3 cellular contexts compared by ENCODE assay signal in the genomic region with DNA sequence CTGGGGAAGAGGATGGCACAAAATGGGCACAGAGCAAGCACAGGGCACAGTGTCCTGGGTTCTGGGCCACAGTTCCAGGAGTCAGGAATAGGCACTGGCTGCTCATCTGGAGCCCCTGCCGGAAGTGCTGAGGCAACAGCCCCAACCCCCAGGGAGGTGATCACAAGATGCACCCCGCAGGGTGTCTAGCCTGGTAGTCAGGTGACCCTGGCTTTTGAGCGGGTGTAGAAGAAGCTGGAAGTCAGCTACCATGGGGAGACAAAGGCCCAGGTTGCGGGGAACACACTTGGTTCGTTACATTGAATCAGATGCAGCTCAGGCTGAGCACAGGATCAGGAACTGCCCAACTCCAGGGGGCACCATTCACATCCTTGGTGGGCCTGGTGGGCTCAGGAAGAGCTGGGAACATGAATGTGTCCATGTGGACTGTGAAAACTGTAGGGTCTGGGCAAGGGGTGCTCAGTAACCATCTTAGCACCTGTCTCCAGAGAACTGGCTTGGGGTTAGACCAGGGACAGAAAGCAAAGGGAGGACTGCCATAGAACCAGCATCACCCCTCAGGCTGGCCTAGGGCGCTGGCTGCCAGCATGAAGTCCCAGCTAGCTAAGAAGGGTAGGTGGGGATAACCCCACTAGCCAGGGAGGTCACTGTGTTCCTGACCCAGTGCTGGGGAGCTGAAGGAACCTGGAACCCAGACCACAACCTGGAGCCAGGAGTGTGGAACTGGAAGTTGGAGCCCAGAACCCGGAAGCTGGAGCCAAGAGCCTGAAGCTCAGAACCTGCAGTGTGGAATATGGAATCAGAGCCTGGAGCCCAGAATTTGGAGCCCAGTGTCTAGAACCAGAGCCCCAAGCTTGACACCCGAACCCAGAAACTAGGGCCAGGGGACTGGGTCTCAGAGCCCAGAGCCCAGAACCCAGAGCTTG.
TF ChIP-seq lines count a peak whose summit lies in the region.

No MANE protein-coding gene starts in this region.

TF ChIP-seq in A549, 52 proteins besides CTCF, POLR2A, EP300 and RAD21:
- no peak for TF ChIP-seq HES2 (IDR thresholded peaks at IDR 0.05)
- 0 out of 5 replicates have a peak, but pooled peaks of 1 of the 2 experiments have one; percentile 8 for TF ChIP-seq JUN (IDR thresholded peaks at IDR 0.05)
- no peak for TF ChIP-seq MAZ (IDR thresholded peaks at IDR 0.05; ENCODE audit: borderline replicate concordance, low read depth, low read length)
TF ChIP-seq in A549: peak in this region for 1.

TF ChIP-seq in WTC11, 78 proteins besides CTCF, POLR2A, EP300 and RAD21:
- TF ChIP-seq, protein P1, sequence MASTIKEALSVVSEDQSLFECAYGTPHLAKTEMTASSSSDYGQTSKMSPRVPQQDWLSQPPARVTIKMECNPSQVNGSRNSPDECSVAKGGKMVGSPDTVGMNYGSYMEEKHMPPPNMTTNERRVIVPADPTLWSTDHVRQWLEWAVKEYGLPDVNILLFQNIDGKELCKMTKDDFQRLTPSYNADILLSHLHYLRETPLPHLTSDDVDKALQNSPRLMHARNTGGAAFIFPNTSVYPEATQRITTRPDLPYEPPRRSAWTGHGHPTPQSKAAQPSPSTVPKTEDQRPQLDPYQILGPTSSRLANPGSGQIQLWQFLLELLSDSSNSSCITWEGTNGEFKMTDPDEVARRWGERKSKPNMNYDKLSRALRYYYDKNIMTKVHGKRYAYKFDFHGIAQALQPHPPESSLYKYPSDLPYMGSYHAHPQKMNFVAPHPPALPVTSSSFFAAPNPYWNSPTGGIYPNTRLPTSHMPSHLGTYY (CRISPR knock-in tag; IDR thresholded peaks at IDR 0.05): no peak
- TF ChIP-seq, protein P2, sequence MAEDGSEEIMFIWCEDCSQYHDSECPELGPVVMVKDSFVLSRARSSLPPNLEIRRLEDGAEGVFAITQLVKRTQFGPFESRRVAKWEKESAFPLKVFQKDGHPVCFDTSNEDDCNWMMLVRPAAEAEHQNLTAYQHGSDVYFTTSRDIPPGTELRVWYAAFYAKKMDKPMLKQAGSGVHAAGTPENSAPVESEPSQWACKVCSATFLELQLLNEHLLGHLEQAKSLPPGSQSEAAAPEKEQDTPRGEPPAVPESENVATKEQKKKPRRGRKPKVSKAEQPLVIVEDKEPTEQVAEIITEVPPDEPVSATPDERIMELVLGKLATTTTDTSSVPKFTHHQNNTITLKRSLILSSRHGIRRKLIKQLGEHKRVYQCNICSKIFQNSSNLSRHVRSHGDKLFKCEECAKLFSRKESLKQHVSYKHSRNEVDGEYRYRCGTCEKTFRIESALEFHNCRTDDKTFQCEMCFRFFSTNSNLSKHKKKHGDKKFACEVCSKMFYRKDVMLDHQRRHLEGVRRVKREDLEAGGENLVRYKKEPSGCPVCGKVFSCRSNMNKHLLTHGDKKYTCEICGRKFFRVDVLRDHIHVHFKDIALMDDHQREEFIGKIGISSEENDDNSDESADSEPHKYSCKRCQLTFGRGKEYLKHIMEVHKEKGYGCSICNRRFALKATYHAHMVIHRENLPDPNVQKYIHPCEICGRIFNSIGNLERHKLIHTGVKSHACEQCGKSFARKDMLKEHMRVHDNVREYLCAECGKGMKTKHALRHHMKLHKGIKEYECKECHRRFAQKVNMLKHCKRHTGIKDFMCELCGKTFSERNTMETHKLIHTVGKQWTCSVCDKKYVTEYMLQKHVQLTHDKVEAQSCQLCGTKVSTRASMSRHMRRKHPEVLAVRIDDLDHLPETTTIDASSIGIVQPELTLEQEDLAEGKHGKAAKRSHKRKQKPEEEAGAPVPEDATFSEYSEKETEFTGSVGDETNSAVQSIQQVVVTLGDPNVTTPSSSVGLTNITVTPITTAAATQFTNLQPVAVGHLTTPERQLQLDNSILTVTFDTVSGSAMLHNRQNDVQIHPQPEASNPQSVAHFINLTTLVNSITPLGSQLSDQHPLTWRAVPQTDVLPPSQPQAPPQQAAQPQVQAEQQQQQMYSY (CRISPR knock-in tag; IDR thresholded peaks at IDR 0.05): 0 out of 2 replicates have a peak, but pooled peaks have one; percentile 22

TF ChIP-seq in HepG2, 621 proteins besides CTCF, POLR2A, EP300 and RAD21 (continues in another document):
- TF ChIP-seq SMAD1 (CRISPR knock-in tag; IDR thresholded peaks at IDR 0.05; ENCODE audit: borderline replicate concordance, low read depth): no peak
- TF ChIP-seq ZNF879 (CRISPR knock-in tag; IDR thresholded peaks at IDR 0.05): no peak
- TF ChIP-seq, protein P3, sequence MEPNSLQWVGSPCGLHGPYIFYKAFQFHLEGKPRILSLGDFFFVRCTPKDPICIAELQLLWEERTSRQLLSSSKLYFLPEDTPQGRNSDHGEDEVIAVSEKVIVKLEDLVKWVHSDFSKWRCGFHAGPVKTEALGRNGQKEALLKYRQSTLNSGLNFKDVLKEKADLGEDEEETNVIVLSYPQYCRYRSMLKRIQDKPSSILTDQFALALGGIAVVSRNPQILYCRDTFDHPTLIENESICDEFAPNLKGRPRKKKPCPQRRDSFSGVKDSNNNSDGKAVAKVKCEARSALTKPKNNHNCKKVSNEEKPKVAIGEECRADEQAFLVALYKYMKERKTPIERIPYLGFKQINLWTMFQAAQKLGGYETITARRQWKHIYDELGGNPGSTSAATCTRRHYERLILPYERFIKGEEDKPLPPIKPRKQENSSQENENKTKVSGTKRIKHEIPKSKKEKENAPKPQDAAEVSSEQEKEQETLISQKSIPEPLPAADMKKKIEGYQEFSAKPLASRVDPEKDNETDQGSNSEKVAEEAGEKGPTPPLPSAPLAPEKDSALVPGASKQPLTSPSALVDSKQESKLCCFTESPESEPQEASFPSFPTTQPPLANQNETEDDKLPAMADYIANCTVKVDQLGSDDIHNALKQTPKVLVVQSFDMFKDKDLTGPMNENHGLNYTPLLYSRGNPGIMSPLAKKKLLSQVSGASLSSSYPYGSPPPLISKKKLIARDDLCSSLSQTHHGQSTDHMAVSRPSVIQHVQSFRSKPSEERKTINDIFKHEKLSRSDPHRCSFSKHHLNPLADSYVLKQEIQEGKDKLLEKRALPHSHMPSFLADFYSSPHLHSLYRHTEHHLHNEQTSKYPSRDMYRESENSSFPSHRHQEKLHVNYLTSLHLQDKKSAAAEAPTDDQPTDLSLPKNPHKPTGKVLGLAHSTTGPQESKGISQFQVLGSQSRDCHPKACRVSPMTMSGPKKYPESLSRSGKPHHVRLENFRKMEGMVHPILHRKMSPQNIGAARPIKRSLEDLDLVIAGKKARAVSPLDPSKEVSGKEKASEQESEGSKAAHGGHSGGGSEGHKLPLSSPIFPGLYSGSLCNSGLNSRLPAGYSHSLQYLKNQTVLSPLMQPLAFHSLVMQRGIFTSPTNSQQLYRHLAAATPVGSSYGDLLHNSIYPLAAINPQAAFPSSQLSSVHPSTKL (CRISPR knock-in tag; IDR thresholded peaks at IDR 0.05): 0 out of 2 replicates have a peak, but pooled peaks have one; percentile 14
- no peak for TF ChIP-seq JUN (CRISPR knock-in tag; IDR thresholded peaks at IDR 0.05)
- TF ChIP-seq CHCHD3 (CRISPR knock-in tag; IDR thresholded peaks at IDR 0.05): no peak
- TF ChIP-seq ELF4 (CRISPR knock-in tag; IDR thresholded peaks at IDR 0.05; ENCODE audit: borderline replicate concordance): no peak
- TF ChIP-seq CHD2 (IDR thresholded peaks at IDR 0.05; ENCODE audit: low read depth, low read length): no peak
- TF ChIP-seq NCOA1 (CRISPR knock-in tag; IDR thresholded peaks at IDR 0.05): 0 out of 2 replicates have a peak, but pooled peaks have one; percentile 28
- TF ChIP-seq HIVEP1 (CRISPR knock-in tag; IDR thresholded peaks at IDR 0.05): no peak
- TF ChIP-seq HNF4G (IDR thresholded peaks at IDR 0.05; ENCODE audit: borderline replicate concordance, low read depth, low read length): no peak
- no peak for TF ChIP-seq HNF4G (CRISPR knock-in tag; IDR thresholded peaks at IDR 0.05; ENCODE audit: borderline replicate concordance, low read depth)
- 0 out of 2 replicates have a peak, but pooled peaks have one; percentile 21 for TF ChIP-seq HOXA3 (CRISPR knock-in tag; IDR thresholded peaks at IDR 0.05)
- 0 out of 2 replicates have a peak, but pooled peaks have one; percentile 26 for TF ChIP-seq CSRNP1 (CRISPR knock-in tag; IDR thresholded peaks at IDR 0.05)
- TF ChIP-seq NFKBIZ (CRISPR knock-in tag; IDR thresholded peaks at IDR 0.05): 0 out of 2 replicates have a peak, but pooled peaks have one; percentile 1
- TF ChIP-seq ZNF260 (CRISPR knock-in tag; IDR thresholded peaks at IDR 0.05; ENCODE audit: borderline replicate concordance, low read depth): no peak
- no peak for TF ChIP-seq RERE (CRISPR knock-in tag; IDR thresholded peaks at IDR 0.05; ENCODE audit: low read depth)
- TF ChIP-seq, protein P2 (CRISPR knock-in tag; IDR thresholded peaks at IDR 0.05): peak; percentile 94
- no peak for TF ChIP-seq NCOA5 (CRISPR knock-in tag; IDR thresholded peaks at IDR 0.05)
- TF ChIP-seq ZNF570 (CRISPR knock-in tag; IDR thresholded peaks at IDR 0.05; ENCODE audit: borderline replicate concordance): no peak
- TF ChIP-seq RFXAP (CRISPR knock-in tag; IDR thresholded peaks at IDR 0.05; ENCODE audit: borderline replicate concordance): no peak
- TF ChIP-seq ZNF737 (CRISPR knock-in tag; IDR thresholded peaks at IDR 0.05; ENCODE audit: borderline replicate concordance): no peak
